Comparison of ENCODE assay signal across 20 cellular contexts in the genomic region with DNA sequence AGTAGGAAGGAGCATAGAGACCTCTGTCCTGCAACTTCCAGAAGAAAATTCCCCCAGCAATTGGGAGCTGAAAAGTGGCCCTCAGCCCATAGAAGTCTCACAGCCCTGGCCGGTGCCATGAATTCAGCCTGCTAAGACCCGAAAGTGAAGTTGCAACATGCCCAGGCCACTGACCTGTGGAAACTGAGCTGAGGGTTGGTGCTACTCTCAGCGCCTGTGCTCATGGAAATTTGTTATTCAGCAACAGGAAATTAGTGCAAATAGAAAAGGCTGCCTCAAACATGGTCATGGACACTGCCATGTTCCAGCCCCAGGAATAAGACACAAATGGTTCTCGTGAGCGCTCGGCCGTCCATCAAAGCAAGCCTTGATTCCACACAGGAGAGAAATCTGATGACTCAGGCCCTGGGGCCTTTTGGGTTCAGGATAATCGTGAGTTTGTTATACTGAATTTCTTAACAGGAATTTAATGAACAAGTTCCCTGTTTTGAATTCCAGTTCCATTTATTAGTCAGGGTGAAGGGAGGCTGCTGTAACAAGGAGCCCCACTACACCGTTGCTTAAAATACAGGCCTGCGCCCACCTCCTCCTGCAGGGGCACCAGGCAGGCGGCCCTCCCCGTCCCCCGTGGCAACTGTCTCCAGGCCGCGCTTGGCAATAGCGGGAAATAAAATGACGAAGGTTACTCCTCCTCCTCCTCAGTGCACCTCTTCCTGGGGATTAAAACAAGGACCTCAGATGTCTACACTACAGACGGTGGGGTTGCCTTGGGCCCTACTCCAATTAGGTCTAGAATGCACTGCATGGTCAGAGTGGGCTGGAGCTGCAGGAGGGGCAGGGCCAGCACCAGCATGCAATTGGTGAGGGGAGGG.
"Had no signal": no experiment of that assay in that cellular context is flagged by ENCODE, and none has a peak within 500 bp of the region (broad histone marks: within the 10 kb centered on the region; RNA-seq: fewer than 3 reads in every experiment).

No MANE protein-coding gene starts in this region.

- ATAC-seq: activated CD4-positive, alpha-beta T cell treated with anti-CD3 and anti-CD28 coated beads for 36 hours; activated T-cell treated with anti-CD3 and anti-CD28 coated beads, Interleukin-2, amount 50 U/mL, for 4 hours; naive thymus-derived CD4-positive, alpha-beta T cell; stimulated activated naive CD8-positive, alpha-beta T cell treated with anti-CD3 and anti-CD28 coated beads, Interleukin-15, Interleukin-2, amounts not matched to agents 100 U/mL and 50 U/mL, for 24 hours; T-helper 17 cell had no signal

- H3K36me3 ChIP-seq: adrenal gland, ascending aorta, esophagus squamous epithelium, gastroesophageal sphincter, lower lobe of right lung, neural progenitor cell, spleen, thyroid gland, upper lobe of right lung had no signal

- H3K4me3 ChIP-seq: adrenal gland, ascending aorta, esophagus squamous epithelium, gastroesophageal sphincter, lower lobe of right lung, neural progenitor cell, spleen, thyroid gland, upper lobe of right lung had no signal

- H3K9me3 ChIP-seq: adrenal gland, ascending aorta, esophagus squamous epithelium, gastroesophageal sphincter, lower lobe of right lung, thyroid gland, upper lobe of right lung had no signal

- H3K27me3 ChIP-seq: adrenal gland, ascending aorta, esophagus squamous epithelium, neural progenitor cell, thyroid gland, upper lobe of right lung had no signal

- H3K27ac ChIP-seq: ascending aorta, gastroesophageal sphincter, lower lobe of right lung, neural progenitor cell, spleen, thyroid gland, upper lobe of right lung had no signal

- DNase-seq: activated B cell treated with CpG ODN at 0.5 μM for 24 hours; activated CD4-positive, alpha-beta T cell treated with anti-CD3 and anti-CD28 coated beads for 36 hours; activated CD4-positive, alpha-beta T cell treated with anti-CD3 and anti-CD28 coated beads, Interleukin-2, amount 50 U/mL, for 48 hours; activated CD8-positive, alpha-beta memory T cell treated with anti-CD3 and anti-CD28 coated beads, Interleukin-2, amount 50 U/mL, for 48 hours; activated naive CD4-positive, alpha-beta T cell; activated T-cell treated with anti-CD3 and anti-CD28 coated beads, Interleukin-2, amount 50 U/mL, for 4 hours; esophagus squamous epithelium; lower lobe of right lung; naive thymus-derived CD4-positive, alpha-beta T cell; retina; spleen; stimulated activated CD4-positive, alpha-beta T cell treated with anti-CD3 and anti-CD28 coated beads, Interleukin-4, amount 100 ng/mL, for 1 hour; stimulated activated naive CD8-positive, alpha-beta T cell treated with anti-CD3 and anti-CD28 coated beads, Interleukin-15, Interleukin-2, amounts not matched to agents 100 U/mL and 50 U/mL, for 24 hours; T-helper 17 cell; thyroid gland; upper lobe of right lung had no signal

- H3K9ac ChIP-seq: neural progenitor cell had no signal

- H3K4me1 ChIP-seq: ascending aorta, thyroid gland had no signal
